Comparison of ENCODE assay signal across 24 cellular contexts in the genomic region with DNA sequence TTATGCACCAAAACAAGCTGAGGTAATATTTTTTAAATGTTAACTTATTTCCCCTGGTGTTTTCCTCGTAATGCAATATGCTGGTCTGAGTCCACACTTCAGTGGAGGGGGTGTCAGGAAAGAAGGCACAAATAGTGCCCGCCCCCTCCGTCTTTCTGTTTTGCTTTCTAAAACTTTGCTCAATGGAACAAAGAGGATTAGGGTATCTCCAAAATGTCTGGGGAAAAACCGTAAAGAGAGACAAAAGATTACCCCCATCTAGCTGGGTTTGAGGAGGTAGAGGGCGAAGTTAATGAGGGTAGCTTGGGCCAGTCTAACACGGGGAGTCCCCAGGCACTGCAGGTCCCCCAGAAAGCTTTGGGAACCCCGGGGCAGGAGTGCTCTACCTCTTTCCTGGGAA.
A peak's percentile ranks its signal among the peaks of the same experiment; 100 is the strongest.
DNase-seq lines count a peak whose midpoint lies in the region; ATAC-seq and TF ChIP-seq lines count a peak whose summit lies in the region.
"Had no signal": no experiment of that assay in that cellular context is flagged by ENCODE, and none has a peak within 500 bp of the region (broad histone marks: within the 10 kb centered on the region; RNA-seq: fewer than 3 reads in every experiment).

No MANE protein-coding gene starts in this region.

- intact Hi-C loops in Panc1 (cut with micrococcal nuclease; ENCODE audit: unreplicated experiment), result no loop called here

- peak overlapping the region; percentile 62; the same call in 1 of the 2 replicates for H3K27ac ChIP-seq in Panc1 (ENCODE audit: low read length)
- H3K27ac ChIP-seq: adrenal gland, epithelial cell of prostate, foreskin keratinocyte, ovary had no signal

- H3K4me3 ChIP-seq in Panc1 (ENCODE audit: low read depth in 2 of 2, low read length in 2 of 2), result no peak overlapping the region
- H3K4me3 ChIP-seq: adrenal gland, ovary had no signal

- no peak for TF ChIP-seq CTCF in Panc1 (IDR thresholded peaks at IDR 0.05)

- in situ Hi-C loops in Panc1 (cut with HindIII; ENCODE audit: low pct_unique_long_range_greater_than_20kb, low sequenced_read_pairs), result no loop called here

- CTCF ChIA-PET in Panc1 (lab: Charles Lee), result no interaction called here
- CTCF ChIA-PET in HEK293T (lab: Yijun Ruan, JAX), result no interaction called here

- no TSS peak for BruUV-seq in Panc1 (replicated peaks; lab: Mats Ljungman, UMichigan)

- peak; percentile 35 for ATAC-seq in GM18861 (IDR thresholded peaks at IDR 0.05; ENCODE audit: unreplicated experiment)
- peak; percentile 59 for ATAC-seq in GM21447 (IDR thresholded peaks at IDR 0.05; ENCODE audit: unreplicated experiment)
- peak; percentile 53 for ATAC-seq in HG02885 (IDR thresholded peaks at IDR 0.05; ENCODE audit: poor library complexity, unreplicated experiment)
- no peak for ATAC-seq in Panc1
- ATAC-seq: CD8-positive, alpha-beta T cell; foreskin keratinocyte; sciatic nerve had no signal

- no peaks in the 10 kb centered on the region for H3K9me3 ChIP-seq in Panc1 (ENCODE audit: control insufficient read depth, insufficient read depth, low read depth, low read length)
- H3K9me3 ChIP-seq: adrenal gland, ovary had no signal

- peaks cover 13% of the 10 kb centered on the region for H3K4me1 ChIP-seq in Panc1 (ENCODE audit: control insufficient read depth, insufficient read depth, low read length)
- H3K4me1 ChIP-seq: adrenal gland, foreskin keratinocyte had no signal

- DNase-seq in Panc1 (ENCODE audit: low read depth, low spot score) (no peak), HEK293T (ENCODE audit: extremely low spot score) (no peak), mucosa of gallbladder (ENCODE audit: low spot score) (no peak), activated T-cell treated with anti-CD3 and anti-CD28 coated beads for 4 hours (no peak), NCI-H345 (lab: John Stamatoyannopoulos, UW) (no peak)
- DNase-seq: activated CD4-positive, alpha-beta T cell treated with anti-CD3 and anti-CD28 coated beads, Interleukin-2, amount 10 ng/mL, durations not matched to agents 24 days and 14 days; activated effector memory CD4-positive, alpha-beta T cell treated with Interleukin-2 at 50 U/mL for 16 hours; adrenal gland; CD8-positive, alpha-beta T cell; dermis blood vessel endothelial cell; DMS53; foreskin keratinocyte; hypothalamus; naive B cell; NCI-H1105; NCI-H2081 treated with DMSO at 0.1 percent for 48 hours; NCI-H510A treated with DMSO at 0.1 percent for 48 hours; ovary; SHP77 treated with DMSO at 0.1 percent for 48 hours had no signal

- no peaks in the 10 kb centered on the region for H3K27me3 ChIP-seq in Panc1 (ENCODE audit: control insufficient read depth, insufficient read depth, low read length)
- H3K27me3 ChIP-seq: adrenal gland, foreskin keratinocyte, ovary had no signal

- no peaks in the 10 kb centered on the region for H3K36me3 ChIP-seq in Panc1 (ENCODE audit: control insufficient read depth, insufficient read depth, low read length)
- H3K36me3 ChIP-seq: adrenal gland, ovary had no signal

- POLR2A ChIA-PET in Panc1 (lab: Charles Lee), result no interaction called here
- POLR2A ChIA-PET in HEK293T (lab: Yijun Ruan, JAX), result no interaction called here

TF ChIP-seq in HEK293T, 16 proteins besides CTCF, POLR2A, EP300 and RAD21:
- TF ChIP-seq FOXM1 (IDR thresholded peaks at IDR 0.05; ENCODE audit: borderline replicate concordance), result no peak
- no peak for TF ChIP-seq L3MBTL2 (conservative IDR thresholded peaks at IDR 0.05)
- TF ChIP-seq BHLHE40 (IDR thresholded peaks at IDR 0.05; ENCODE audit: borderline replicate concordance), result no peak
- TF ChIP-seq HDGF (IDR thresholded peaks at IDR 0.05; ENCODE audit: borderline replicate concordance), result no peak
- no peak for TF ChIP-seq CTBP1 (IDR thresholded peaks at IDR 0.05; ENCODE audit: borderline replicate concordance)
- TF ChIP-seq TARDBP (IDR thresholded peaks at IDR 0.05), result no peak
- TF ChIP-seq FOXK2 (IDR thresholded peaks at IDR 0.05), result no peak
- no peak for TF ChIP-seq ARNT (IDR thresholded peaks at IDR 0.05)
- TF ChIP-seq, protein P1, sequence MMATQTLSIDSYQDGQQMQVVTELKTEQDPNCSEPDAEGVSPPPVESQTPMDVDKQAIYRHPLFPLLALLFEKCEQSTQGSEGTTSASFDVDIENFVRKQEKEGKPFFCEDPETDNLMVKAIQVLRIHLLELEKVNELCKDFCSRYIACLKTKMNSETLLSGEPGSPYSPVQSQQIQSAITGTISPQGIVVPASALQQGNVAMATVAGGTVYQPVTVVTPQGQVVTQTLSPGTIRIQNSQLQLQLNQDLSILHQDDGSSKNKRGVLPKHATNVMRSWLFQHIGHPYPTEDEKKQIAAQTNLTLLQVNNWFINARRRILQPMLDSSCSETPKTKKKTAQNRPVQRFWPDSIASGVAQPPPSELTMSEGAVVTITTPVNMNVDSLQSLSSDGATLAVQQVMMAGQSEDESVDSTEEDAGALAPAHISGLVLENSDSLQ (IDR thresholded peaks at IDR 0.05), result no peak
